In genomic region chr7:24979470-24979862, GRCh38 we compare ENCODE assay signal across 8 cellular contexts. TPM values are rescaled to one million over a fixed set of nuclear protein-coding genes. Genes with fewer than 3 reads are reported as not detected.
DNase-seq lines count a peak whose midpoint lies in the region; ATAC-seq and TF ChIP-seq lines count a peak whose summit lies in the region.

No MANE protein-coding gene starts in this region.

- DNase-seq in NCI-H2227 (lab: John Stamatoyannopoulos, UW; ENCODE audit: unreplicated experiment): peak; percentile 40
- no peak for DNase-seq in NCI-H2227 treated with DMSO at 0.1 percent for 48 hours (lab: John Stamatoyannopoulos, UW)
- DNase-seq in NCI-H1105 treated with DMSO at 0.1 percent for 48 hours (lab: John Stamatoyannopoulos, UW): peak; percentile 30
- DNase-seq in activated CD4-positive, alpha-beta T cell treated with anti-CD3 and anti-CD28 coated beads, Interleukin-2, amount 50 U/mL, for 48 hours: peak; percentile 79 to 85
- peak; percentile 79 for DNase-seq in ecto neural progenitor cell (ENCODE audit: low spot score)
- peak; percentile 31 to 71 for DNase-seq in mesothelial cell of epicardium (ENCODE audit: low spot score in 2 of 2, unreplicated experiment in 2 of 2)
- DNase-seq in stimulated activated CD8-positive, alpha-beta memory T cell treated with anti-CD3 and anti-CD28 coated beads, Interleukin-4, amount 100 ng/mL, for 4 hours (ENCODE audit: low read depth in 2 of 2, low spot score in 1 of 2): peak; percentile 44 to 60

- peaks cover 58% of the 10 kb centered on the region for H3K27me3 Mint-ChIP-seq in mesothelial cell of epicardium (ENCODE audit: low read depth)

- peak overlapping the region; percentile 94 for H3K4me3 Mint-ChIP-seq in mesothelial cell of epicardium

- no peaks in the 10 kb centered on the region for H3K9me3 Mint-ChIP-seq in mesothelial cell of epicardium

- ATAC-seq in HG02610 (IDR thresholded peaks at IDR 0.05; ENCODE audit: unreplicated experiment): peak; percentile 41

- peak; percentile 25 for TF ChIP-seq CTCF in mesothelial cell of epicardium (IDR thresholded peaks at IDR 0.05; ENCODE audit: unreplicated experiment)

- H3K36me3 Mint-ChIP-seq in mesothelial cell of epicardium: no peaks in the 10 kb centered on the region

- H3K27ac Mint-ChIP-seq in mesothelial cell of epicardium: no peak overlapping the region

- peaks cover 39% of the 10 kb centered on the region for H3K4me1 Mint-ChIP-seq in mesothelial cell of epicardium

RNA-seq across cellular contexts. Expression of gene OSBPL3, which starts 0.5 kb away (rescaled TPM):
- total RNA-seq in mesothelial cell of epicardium: 9.8 to 11.9 TPM (median 11.0 TPM) in 3 replicates
